8 cellular contexts compared by ENCODE assay signal in genomic region chr16:2968368-2968737, GRCh38.
DNase-seq lines count a peak whose midpoint lies in the region; TF ChIP-seq lines count a peak whose summit lies in the region.

No MANE protein-coding gene starts in this region.

- H3K9me3 ChIP-seq in parathyroid adenoma (ENCODE audit: control insufficient read depth, low read length): no peaks in the 10 kb centered on the region

- no peaks in the 10 kb centered on the region for H3K36me3 ChIP-seq in parathyroid adenoma (ENCODE audit: control insufficient read depth, insufficient read depth, low read length)

- H3K4me2 ChIP-seq in parathyroid adenoma (ENCODE audit: low read length): peak overlapping the region; percentile 93

- no peaks in the 10 kb centered on the region for H3K79me2 ChIP-seq in parathyroid adenoma

- peaks cover 29% of the 10 kb centered on the region for H3K4me1 ChIP-seq in parathyroid adenoma

- H3K4me3 ChIP-seq in GM12864 (ENCODE audit: low read depth, low read length): peak overlapping the region; percentile 91
- H3K4me3 ChIP-seq in choroid plexus epithelial cell (ENCODE audit: low read depth, low read length): peak overlapping the region; percentile 58
- peak overlapping the region; percentile 67 for H3K4me3 ChIP-seq in parathyroid adenoma (ENCODE audit: low read depth, low read length)

- H3K9ac ChIP-seq in parathyroid adenoma: no peak overlapping the region

- H2AFZ ChIP-seq in parathyroid adenoma: peak overlapping the region; percentile 66

- DNase-seq in GM12864 (ENCODE audit: low read depth) (no peak), NCI-H2171 (lab: John Stamatoyannopoulos, UW) (peak; percentile 32), choroid plexus epithelial cell (ENCODE audit: low read depth) (no peak), NCI-H345 treated with DMSO at 0.1 percent for 48 hours (lab: John Stamatoyannopoulos, UW; ENCODE audit: unreplicated experiment) (no peak), SW 1271 (lab: John Stamatoyannopoulos, UW) (no peak), NCI-H187 (lab: John Stamatoyannopoulos, UW) (no peak)
- no peak for DNase-seq in activated CD4-positive, CD25-positive, alpha-beta regulatory T cell (lab: John Stamatoyannopoulos, UW)

- no peaks in the 10 kb centered on the region for H3K27me3 ChIP-seq in parathyroid adenoma (ENCODE audit: control insufficient read depth, insufficient read depth, low read length)

- TF ChIP-seq CTCF in GM12864 (IDR thresholded peaks at IDR 0.05; ENCODE audit: low read depth, low read length, missing control alignments): no peak
- no peak for TF ChIP-seq CTCF in choroid plexus epithelial cell (conservative IDR thresholded peaks at IDR 0.05; ENCODE audit: low read depth, low read length)
- TF ChIP-seq CTCF in parathyroid adenoma (IDR thresholded peaks at IDR 0.05): no peak

- peak overlapping the region; percentile 45 for H3K27ac ChIP-seq in parathyroid adenoma
